ENCODE assay signal across 13 cellular contexts in genomic region chr19:768424-768823, GRCh38. TPM values are rescaled to one million over a fixed set of nuclear protein-coding genes. Genes with fewer than 3 reads are reported as not detected.
A peak's percentile ranks its signal among the peaks of the same experiment; 100 is the strongest.
DNase-seq lines count a peak whose midpoint lies in the region; FAIRE-seq and TF ChIP-seq lines count a peak whose summit lies in the region.
"Had no signal": no experiment of that assay in that cellular context is flagged by ENCODE, and none has a peak within 500 bp of the region (broad histone marks: within the 10 kb centered on the region; RNA-seq: fewer than 3 reads in every experiment).

No MANE protein-coding gene starts in this region.

- H3K27me3 ChIP-seq in thyroid gland, result no peaks in the 10 kb centered on the region

- peak; percentile 55 for DNase-seq in HCEC 1CT
- DNase-seq in astrocyte of the hippocampus (ENCODE audit: low read depth, low spot score), result peak; percentile 94
- DNase-seq in kidney, result no peak
- DNase-seq in thyroid gland, result peak; percentile 79 to 85
- no peak for DNase-seq in erythroblast (lab: John Stamatoyannopoulos, UW)
- no peak for DNase-seq in GM19238 (ENCODE audit: insufficient read length, low spot score)
- DNase-seq in stimulated activated CD4-positive, alpha-beta T cell treated with anti-CD3 and anti-CD28 coated beads, Interleukin-2, amount 100 ng/mL, for 24 hours, result no peak
- DNase-seq: activated CD4-positive, alpha-beta T cell treated with anti-CD3 and anti-CD28 coated beads, Interleukin-2, amount 10 ng/mL, durations not matched to agents 7 days and 5 days; activated naive CD4-positive, alpha-beta T cell treated with anti-CD3 and anti-CD28 coated beads for 36 hours; NCI-H187; NCI-H82; stimulated activated naive CD4-positive, alpha-beta T cell; SW 1271 had no signal

- no peaks in the 10 kb centered on the region for H3K4me1 ChIP-seq in kidney (ENCODE audit: control insufficient read depth in 1 of 2, insufficient read depth in 1 of 2, low read depth in 1 of 2, low read length in 2 of 2)
- peaks cover 9 to 19% of the 10 kb centered on the region in 2 donors for H3K4me1 ChIP-seq in thyroid gland

- H3K9me3 ChIP-seq in kidney (ENCODE audit: control insufficient read depth in 1 of 2, low read length in 2 of 2) (no peaks in the 10 kb centered on the region), thyroid gland (no peaks in the 10 kb centered on the region)

- TF ChIP-seq CTCF in kidney (IDR thresholded peaks at IDR 0.05; ENCODE audit: borderline replicate concordance, extremely low read depth, insufficient read depth), result no peak
- TF ChIP-seq CTCF in thyroid gland (IDR thresholded peaks at IDR 0.05), result no peak

- intact Hi-C loops in kidney (cut with DNase I), result no loop called here
- intact Hi-C loops in thyroid gland (cut with DNase I), result no loop called here

- TF ChIP-seq POLR2A in thyroid gland (IDR thresholded peaks at IDR 0.05) (peak in 1 of 2 donors; percentile 11), erythroblast (IDR thresholded peaks at IDR 0.05; ENCODE audit: low read length) (no peak)

- H3K36me3 ChIP-seq in kidney (ENCODE audit: control insufficient read depth in 1 of 2, insufficient read depth in 2 of 2, low read length in 2 of 2) (no peaks in the 10 kb centered on the region), thyroid gland (no peaks in the 10 kb centered on the region)

- peak overlapping the region in 1 of 2 donors; percentile 37 for H3K27ac ChIP-seq in kidney (ENCODE audit: low read depth in 2 of 2, low read length in 2 of 2)
- peak overlapping the region; percentile 66 to 83 (median 75) for H3K27ac ChIP-seq in thyroid gland

- peak; percentile 25 for FAIRE-seq in kidney (lab: Jason Lieb, UNC)

- 23 to 33% methylated on average over 14 of the region's 14 CpGs for WGBS in thyroid gland, 2 donors

- H3K4me3 ChIP-seq in kidney (ENCODE audit: low read length in 2 of 2) (no peak overlapping the region), thyroid gland (replicated peaks in 1 of 3) (no peak overlapping the region)

- no peak overlapping the region for H3K9ac ChIP-seq in kidney (ENCODE audit: low read length in 2 of 2)

RNA-seq across cellular contexts. Expression of gene MISP, which starts 17.5 kb away (rescaled TPM):
- total RNA-seq in kidney (17.8 TPM), thyroid gland (under 1 TPM in 2 of 4 donors, not detected in 2; 0.63 to 0.68 TPM)
- polyA plus RNA-seq in kidney (ENCODE audit: insufficient read depth, low read depth, low replicate concordance), result 19.6 TPM
- total RNA-seq: activated CD4-positive, alpha-beta T cell treated with anti-CD3 and anti-CD28 coated beads, Interleukin-2, amount 10 ng/mL, durations not matched to agents 7 days and 5 days; activated naive CD4-positive, alpha-beta T cell treated with anti-CD3 and anti-CD28 coated beads for 36 hours had no signal

RNA-seq across cellular contexts. Expression of gene PTBP1, which starts 28.8 kb away (rescaled TPM):
- 339 TPM for total RNA-seq in kidney
- polyA plus RNA-seq in kidney (ENCODE audit: insufficient read depth, low read depth, low replicate concordance), result 102 TPM
- 100 to 1,000 TPM; 161 to 277 (median 199) TPM for total RNA-seq in thyroid gland

RNA-seq across cellular contexts. Expression of gene PLPPR3, which starts 53.3 kb away (rescaled TPM):
- total RNA-seq in kidney (not detected), thyroid gland (not detected)
- polyA plus RNA-seq in kidney (ENCODE audit: insufficient read depth, low read depth, low replicate concordance), result not detected
- total RNA-seq: activated CD4-positive, alpha-beta T cell treated with anti-CD3 and anti-CD28 coated beads, Interleukin-2, amount 10 ng/mL, durations not matched to agents 7 days and 5 days; activated naive CD4-positive, alpha-beta T cell treated with anti-CD3 and anti-CD28 coated beads for 36 hours had no signal

RNA-seq across cellular contexts. Expression of gene AZU1, which starts 59.2 kb away (rescaled TPM):
- total RNA-seq in kidney (0.50 TPM), thyroid gland (not detected)
- not detected for polyA plus RNA-seq in kidney (ENCODE audit: insufficient read depth, low read depth, low replicate concordance)
- total RNA-seq: activated CD4-positive, alpha-beta T cell treated with anti-CD3 and anti-CD28 coated beads, Interleukin-2, amount 10 ng/mL, durations not matched to agents 7 days and 5 days; activated naive CD4-positive, alpha-beta T cell treated with anti-CD3 and anti-CD28 coated beads for 36 hours had no signal

RNA-seq across cellular contexts. Expression of gene PALM, which starts 59.7 kb away (rescaled TPM):
- total RNA-seq in kidney (49.4 TPM), thyroid gland (10 to 100 TPM; 18.9 to 45.5 (median 27.7) TPM)
- 92.3 TPM for polyA plus RNA-seq in kidney (ENCODE audit: insufficient read depth, low read depth, low replicate concordance)
- total RNA-seq: activated CD4-positive, alpha-beta T cell treated with anti-CD3 and anti-CD28 coated beads, Interleukin-2, amount 10 ng/mL, durations not matched to agents 7 days and 5 days had no signal

Comparison
In these comparisons a context has a peak if more than half of its experiments do, and no peak if none do; other contexts are left out.
1. DNase-seq: peak in HCEC 1CT (single experiment), astrocyte of the hippocampus (single experiment) and thyroid gland (2 of 2); none in kidney (single experiment), erythroblast (0 of 2), GM19238 (single experiment) and stimulated activated CD4-positive, alpha-beta T cell treated with anti-CD3 and anti-CD28 coated beads, Interleukin-2, amount 100 ng/mL, for 24 hours (0 of 2).
2. RNA of gene MISP, which starts 17.5 kb away (total RNA-seq): 17.8 TPM in kidney (single experiment); 0.63 to 0.68 TPM in thyroid gland; every median in the first group is over 10 times any median in the second.